1 cellular context compared by ENCODE assay signal in genomic region chr19:39444598-39445257, GRCh38.
A peak's percentile ranks its signal among the peaks of the same experiment; 100 is the strongest.
TF ChIP-seq lines count a peak whose summit lies in the region.

No MANE protein-coding gene starts in this region.

TF ChIP-seq in IMR-90, 13 proteins besides CTCF, POLR2A, EP300 and RAD21:
- TF ChIP-seq CHD1 (IDR thresholded peaks at IDR 0.05; ENCODE audit: low read depth, low read length) (peak; percentile 95; the same call in 1 of the 2 replicates), NFE2L2 (IDR thresholded peaks at IDR 0.05; ENCODE audit: low read depth, low read length) (no peak)
